Comparison of ENCODE assay signal across 8 cellular contexts in the genomic region with DNA sequence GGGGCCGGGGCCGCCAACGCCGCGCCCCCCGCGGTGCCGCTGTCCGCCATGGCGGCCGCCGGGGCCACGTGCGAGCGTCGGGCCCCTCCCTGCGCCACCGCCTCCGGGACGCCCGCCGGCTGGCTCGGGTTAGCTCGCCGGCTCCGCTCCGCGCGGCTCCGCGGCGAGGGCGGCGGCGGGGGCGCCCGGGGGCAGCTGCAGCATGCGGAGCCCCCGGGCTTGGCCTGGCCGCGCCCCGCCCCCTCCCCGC. TPM values are rescaled to one million over a fixed set of nuclear protein-coding genes. Genes with fewer than 3 reads are reported as not detected.
DNase-seq lines count a peak whose midpoint lies in the region; ATAC-seq and TF ChIP-seq lines count a peak whose summit lies in the region.
"Not testable (repeated sequence)": the region's sequence is repeated elsewhere in the genome, so short reads cannot be mapped to it uniquely, and the experiment has no call there.

No MANE protein-coding gene starts in this region.

- not testable (repeated sequence) for H4K20me1 ChIP-seq in GM23338 (replicated peaks; ENCODE audit: insufficient read depth)

- peak overlapping the region; percentile 93; the same call in 1 of the 2 replicates for H3K4me2 ChIP-seq in GM23338

- H3K36me3 ChIP-seq in CD8-positive, alpha-beta memory T cell (ENCODE audit: insufficient read depth, low read length); GM23338 (ENCODE audit: insufficient read depth): not testable (repeated sequence)
- H3K36me3 ChIP-seq in HUES48 (ENCODE audit: control insufficient read depth, insufficient read depth, low read length), result peaks cover 16% of the 10 kb centered on the region
- H3K36me3 ChIP-seq in left ventricle myocardium inferior, result peaks cover 14% of the 10 kb centered on the region
- peaks cover 12% of the 10 kb centered on the region for H3K36me3 ChIP-seq in suprapubic skin

- H3K4me1 ChIP-seq in CD8-positive, alpha-beta memory T cell (ENCODE audit: insufficient read depth, low read length), result peaks cover 37% of the 10 kb centered on the region
- peaks cover 44% of the 10 kb centered on the region for H3K4me1 ChIP-seq in GM23338 (ENCODE audit: insufficient read depth)
- peaks cover 34% of the 10 kb centered on the region for H3K4me1 ChIP-seq in HUES48 (ENCODE audit: control insufficient read depth, insufficient read depth, low read length)
- H3K4me1 ChIP-seq in left ventricle myocardium inferior, result peaks cover 68% of the 10 kb centered on the region
- H3K4me1 ChIP-seq in suprapubic skin, result peaks cover 61% of the 10 kb centered on the region

- not testable (repeated sequence) for H2AFZ ChIP-seq in GM23338

- not testable (repeated sequence) for H3K9me3 ChIP-seq in CD8-positive, alpha-beta memory T cell (ENCODE audit: low read length); HUES48 (ENCODE audit: control insufficient read depth, insufficient read depth, low read length); left ventricle myocardium inferior (replicated peaks); suprapubic skin

- not testable (repeated sequence) for H3K9me2 ChIP-seq in GM23338 (ENCODE audit: insufficient read depth)

- H3K27ac Mint-ChIP-seq in CD8-positive, alpha-beta memory T cell, result peak overlapping the region in 2 of 8 donors; percentile 57 to 93
- H3K27ac Mint-ChIP-seq in GM23338, result not testable (repeated sequence)
- peak overlapping the region in 3 of 5 experiments; percentile 93 to 98 (median 95) for H3K27ac Mint-ChIP-seq in brain
- peak overlapping the region in 1 of 2 donors; percentile 76 for H3K27ac Mint-ChIP-seq in natural killer cell

- intact Hi-C loops in left ventricle myocardium inferior (cut with micrococcal nuclease); natural killer cell (cut with micrococcal nuclease): not testable (repeated sequence)

- not testable (repeated sequence) for H3K27me3 ChIP-seq in CD8-positive, alpha-beta memory T cell (ENCODE audit: insufficient read depth, low read length, poor library complexity, severe bottlenecking); GM23338 (ENCODE audit: insufficient read depth); HUES48 (ENCODE audit: control insufficient read depth, insufficient read depth, low read length); left ventricle myocardium inferior (ENCODE audit: low read depth); suprapubic skin

- not testable (repeated sequence) for TF ChIP-seq POLR2A in suprapubic skin (IDR thresholded peaks at IDR 0.05)

- H3K4me3 ChIP-seq in CD8-positive, alpha-beta memory T cell (ENCODE audit: low read length), result not testable (repeated sequence)
- peak overlapping the region; percentile 100 for H3K4me3 ChIP-seq in GM23338
- H3K4me3 ChIP-seq in HUES48 (ENCODE audit: low read depth, low read length), result peak overlapping the region; percentile 93; the same call in 1 of the 2 replicates
- peak overlapping the region; percentile 91 for H3K4me3 ChIP-seq in WI38 (ENCODE audit: low read depth, low read length)
- H3K4me3 ChIP-seq in left ventricle myocardium inferior, result peak overlapping the region; percentile 88
- H3K4me3 ChIP-seq in suprapubic skin, result peak overlapping the region; percentile 75

- H3K4me3 Mint-ChIP-seq in CD8-positive, alpha-beta memory T cell, result peak overlapping the region; percentile 83 to 96 (median 85)
- H3K4me3 Mint-ChIP-seq in GM23338 (peak overlapping the region; percentile 88; the same call in 2 of the 3 replicates), brain (peak overlapping the region; percentile 89 to 93 (median 91)), natural killer cell (peak overlapping the region; percentile 83)

- H3K9me3 Mint-ChIP-seq in CD8-positive, alpha-beta memory T cell; GM23338; brain; natural killer cell: not testable (repeated sequence)

- not testable (repeated sequence) for ATAC-seq in GM23338
- ATAC-seq in natural killer cell, result peak; percentile 11 to 29 (median 24)

- POLR2A ChIA-PET in CD8-positive, alpha-beta memory T cell (lab: Charles Lee), result interaction anchor here (0.6 to 4.3 kb wide), 10 partner anchors 12 to 1517 kb away, joined by 3 to 44 read pairs (median 8); a partner anchor contains a TSS

- TF ChIP-seq CTCF in GM23338 (conservative IDR thresholded peaks at IDR 0.05; ENCODE audit: low read depth in 2 of 2); WI38 (IDR thresholded peaks at IDR 0.05; ENCODE audit: low read depth, low read length); brain (conservative IDR thresholded peaks at IDR 0.05); left ventricle myocardium inferior (IDR thresholded peaks at IDR 0.05; ENCODE audit: borderline replicate concordance); natural killer cell (IDR thresholded peaks at IDR 0.05); suprapubic skin (IDR thresholded peaks at IDR 0.05): not testable (repeated sequence)

- peaks cover 51% of the 10 kb centered on the region for H3F3A ChIP-seq in GM23338 (replicated peaks; ENCODE audit: low read depth)

- not testable (repeated sequence) for TF ChIP-seq EP300 in suprapubic skin (IDR thresholded peaks at IDR 0.05)

- DNase-seq in CD8-positive, alpha-beta memory T cell; GM23338 (ENCODE audit: low spot score); left ventricle myocardium inferior; natural killer cell; suprapubic skin (ENCODE audit: low spot score in 2 of 2): not testable (repeated sequence)

- peak overlapping the region; percentile 81; the same call in 1 of the 2 replicates for H3K9ac ChIP-seq in HUES48 (ENCODE audit: low read depth, low read length)

- H3K27me3 Mint-ChIP-seq in CD8-positive, alpha-beta memory T cell; brain; natural killer cell (ENCODE audit: low read depth in 2 of 2): not testable (repeated sequence)
- peaks cover 36% of the 10 kb centered on the region for H3K27me3 Mint-ChIP-seq in GM23338 (ENCODE audit: insufficient read depth, low read depth, poor library complexity)

- CTCF ChIA-PET in CD8-positive, alpha-beta memory T cell (lab: Charles Lee), result interaction anchor here (1.4 to 13.4 kb wide), 5 partner anchors 8 to 56 kb away, joined by 3 to 124 read pairs (median 62); a partner anchor contains a TSS

- peaks cover 0 to 16% (median 0%) of the 10 kb centered on the region in 3 donors for H3K36me3 Mint-ChIP-seq in CD8-positive, alpha-beta memory T cell
- peaks cover 17% of the 10 kb centered on the region for H3K36me3 Mint-ChIP-seq in GM23338 (ENCODE audit: low read depth)
- not testable (repeated sequence) for H3K36me3 Mint-ChIP-seq in brain, natural killer cell

- H3K27ac ChIP-seq in CD8-positive, alpha-beta memory T cell (ENCODE audit: low read depth, low read length), result peak overlapping the region; percentile 67
- not testable (repeated sequence) for H3K27ac ChIP-seq in GM23338 (ENCODE audit: low read depth)
- H3K27ac ChIP-seq in HUES48 (ENCODE audit: low read depth, low read length), result peak overlapping the region; percentile 86
- H3K27ac ChIP-seq in left ventricle myocardium inferior (replicated peaks), result peak overlapping the region; percentile 97
- H3K27ac ChIP-seq in suprapubic skin, result peak overlapping the region; percentile 91

- WGBS in suprapubic skin, result no CpG with 5 or more reads among the region's 43 CpGs

- peaks cover 26% of the 10 kb centered on the region for H3K79me2 ChIP-seq in GM23338 (replicated peaks; ENCODE audit: insufficient read depth)

- peaks cover 21 to 58% (median 25%) of the 10 kb centered on the region in 3 donors for H3K4me1 Mint-ChIP-seq in CD8-positive, alpha-beta memory T cell
- H3K4me1 Mint-ChIP-seq in GM23338, result peaks cover 47% of the 10 kb centered on the region
- peaks cover 52% of the 10 kb centered on the region for H3K4me1 Mint-ChIP-seq in brain
- H3K4me1 Mint-ChIP-seq in natural killer cell, result peaks cover 14 to 47% of the 10 kb centered on the region in 2 donors

RNA-seq across cellular contexts. Expression of a gene that starts 0.2 kb away (rescaled TPM):
- total RNA-seq in CD8-positive, alpha-beta memory T cell, result 100 to 1,000 TPM; 365 to 381 TPM
- 57.3 TPM for polyA plus RNA-seq in CD8-positive, alpha-beta memory T cell
- total RNA-seq in GM23338 (2014; rRNA removed; shearing (Covaris generic)), result 283 and 315 TPM in 2 replicates
- 250 and 418 TPM in 2 replicates for polyA plus RNA-seq in GM23338 (2016; fragmentation: Nextera tagmentation; extraction: Ambion mirVana)
- 334 TPM for polyA plus RNA-seq in brain (ENCODE audit: insufficient read depth, low read depth, low replicate concordance)
- total RNA-seq in left ventricle myocardium inferior, result 102 TPM
- total RNA-seq in natural killer cell, result 10 to 100 TPM; 16.9 to 21.3 (median 21.0) TPM
- total RNA-seq in suprapubic skin, result 100 to 1,000 TPM; 127 to 220 (median 158) TPM

RNA-seq across cellular contexts. Expression of a gene that starts 4.8 kb away (rescaled TPM):
- total RNA-seq in CD8-positive, alpha-beta memory T cell, result 10 to 100 TPM; 12.5 to 13.6 TPM
- 0.47 TPM for polyA plus RNA-seq in CD8-positive, alpha-beta memory T cell
- total RNA-seq in GM23338 (2014; rRNA removed; shearing (Covaris generic)), result 89.8 and 103 TPM in 2 replicates
- polyA plus RNA-seq in GM23338 (2016; fragmentation: Nextera tagmentation; extraction: Ambion mirVana) (28.1 and 30.9 TPM in 2 replicates), brain (ENCODE audit: insufficient read depth, low read depth, low replicate concordance) (8.6 TPM)
- total RNA-seq in left ventricle myocardium inferior (10.0 TPM), natural killer cell (1 to 10 TPM; 5.4 to 7.6 (median 5.5) TPM), suprapubic skin (10 to 100 TPM; 33.3 to 46.9 (median 36.3) TPM)

RNA-seq across cellular contexts. Expression of a gene that starts 5.7 kb away (rescaled TPM):
- total RNA-seq in CD8-positive, alpha-beta memory T cell, result 10 to 100 TPM; 27.9 to 28.4 TPM
- 124 TPM for polyA plus RNA-seq in CD8-positive, alpha-beta memory T cell
- 31.4 and 35.0 TPM in 2 replicates for total RNA-seq in GM23338 (2014; rRNA removed; shearing (Covaris generic))
- polyA plus RNA-seq in GM23338 (2016; fragmentation: Nextera tagmentation; extraction: Ambion mirVana) (201 and 221 TPM in 2 replicates), brain (ENCODE audit: insufficient read depth, low read depth, low replicate concordance) (247 TPM)
- total RNA-seq in left ventricle myocardium inferior (45.5 TPM), natural killer cell (10 to 100 TPM; 26.4 to 39.3 (median 30.3) TPM), suprapubic skin (10 to 100 TPM; 43.9 to 64.7 (median 53.4) TPM)

RNA-seq across cellular contexts. Expression of a gene that starts 12.2 kb away (rescaled TPM):
- 10 to 100 TPM; 71.9 to 77.0 TPM for total RNA-seq in CD8-positive, alpha-beta memory T cell
- 19.0 TPM for polyA plus RNA-seq in CD8-positive, alpha-beta memory T cell
- total RNA-seq in GM23338 (2014; rRNA removed; shearing (Covaris generic)), result 24.2 and 25.8 TPM in 2 replicates
- 20.8 and 24.6 TPM in 2 replicates for polyA plus RNA-seq in GM23338 (2016; fragmentation: Nextera tagmentation; extraction: Ambion mirVana)
- polyA plus RNA-seq in brain (ENCODE audit: insufficient read depth, low read depth, low replicate concordance), result 232 TPM
- 272 TPM for total RNA-seq in left ventricle myocardium inferior
- 10 to 100 TPM; 30.7 to 38.7 (median 37.3) TPM for total RNA-seq in natural killer cell
- 10 to 100 TPM; 56.1 to 75.0 (median 65.5) TPM for total RNA-seq in suprapubic skin

RNA-seq across cellular contexts. Expression of a gene that starts 16.2 kb away (rescaled TPM):
- 10 to 100 TPM; 25.5 to 26.4 TPM for total RNA-seq in CD8-positive, alpha-beta memory T cell
- 28.7 TPM for polyA plus RNA-seq in CD8-positive, alpha-beta memory T cell
- 7.7 and 10.5 TPM in 2 replicates for total RNA-seq in GM23338 (2014; rRNA removed; shearing (Covaris generic))
- polyA plus RNA-seq in GM23338 (2016; fragmentation: Nextera tagmentation; extraction: Ambion mirVana) (31.0 and 34.4 TPM in 2 replicates), brain (ENCODE audit: insufficient read depth, low read depth, low replicate concordance) (204 TPM)
- total RNA-seq in left ventricle myocardium inferior (59.9 TPM), natural killer cell (10 to 100 TPM; 45.0 to 47.0 (median 46.6) TPM), suprapubic skin (10 to 100 TPM; 26.9 to 55.1 (median 37.3) TPM)
